In genomic region chr9:470041-470781, GRCh38 we compare ENCODE assay signal across 1 cellular context.
TF ChIP-seq lines count a peak whose summit lies in the region.

No MANE protein-coding gene starts in this region.

TF ChIP-seq in HepG2, 621 proteins besides CTCF, POLR2A, EP300 and RAD21 (continued from another document and continues in another):
- TF ChIP-seq NR2C2 (CRISPR knock-in tag; IDR thresholded peaks at IDR 0.05; ENCODE audit: borderline replicate concordance) = no peak
- peak; percentile 62 for TF ChIP-seq KDM2A (CRISPR knock-in tag; IDR thresholded peaks at IDR 0.05; ENCODE audit: borderline replicate concordance, low read depth)
- no peak for TF ChIP-seq RARA (CRISPR knock-in tag; IDR thresholded peaks at IDR 0.05)
- peak; percentile 70; the same call in 1 of the 2 replicates for TF ChIP-seq TFE3 (CRISPR knock-in tag; IDR thresholded peaks at IDR 0.05)
- TF ChIP-seq DNMT1 (CRISPR knock-in tag; IDR thresholded peaks at IDR 0.05) = no peak
- TF ChIP-seq CHD2 (IDR thresholded peaks at IDR 0.05; ENCODE audit: low read depth, low read length) = no peak
- no peak for TF ChIP-seq RNF219 (CRISPR knock-in tag; IDR thresholded peaks at IDR 0.05)
- TF ChIP-seq ATRX (CRISPR knock-in tag; IDR thresholded peaks at IDR 0.05; ENCODE audit: borderline replicate concordance) = no peak
- TF ChIP-seq MEIS1 (CRISPR knock-in tag; IDR thresholded peaks at IDR 0.05; ENCODE audit: borderline replicate concordance) = no peak
- TF ChIP-seq KDM4B (CRISPR knock-in tag; IDR thresholded peaks at IDR 0.05) = no peak; the same call in 1 of the 2 replicates
- no peak for TF ChIP-seq CENPX (CRISPR knock-in tag; IDR thresholded peaks at IDR 0.05)
- no peak for TF ChIP-seq FOXO1 (CRISPR knock-in tag; IDR thresholded peaks at IDR 0.05)
- 0 out of 2 replicates have a peak, but pooled peaks have one; percentile 51 for TF ChIP-seq ZNF891 (CRISPR knock-in tag; IDR thresholded peaks at IDR 0.05)
- TF ChIP-seq MTA3 (CRISPR knock-in tag; IDR thresholded peaks at IDR 0.05) = no peak
- TF ChIP-seq ATF2 (CRISPR knock-in tag; IDR thresholded peaks at IDR 0.05) = peak; percentile 46; the same call in 1 of the 2 replicates
- TF ChIP-seq TBX2 (CRISPR knock-in tag; IDR thresholded peaks at IDR 0.05; ENCODE audit: borderline replicate concordance) = peak; percentile 35
- no peak for TF ChIP-seq ZNF629 (CRISPR knock-in tag; conservative IDR thresholded peaks at IDR 0.05)
- no peak for TF ChIP-seq SIX1 (CRISPR knock-in tag; IDR thresholded peaks at IDR 0.05; ENCODE audit: borderline replicate concordance)
- TF ChIP-seq TBL1XR1 (IDR thresholded peaks at IDR 0.05; ENCODE audit: borderline replicate concordance, low read length, partially characterized antibody) = no peak
- TF ChIP-seq ZNF18 (CRISPR knock-in tag; IDR thresholded peaks at IDR 0.05; ENCODE audit: insufficient replicate concordance) = peak; percentile 37
- TF ChIP-seq DMAP1 (CRISPR knock-in tag; IDR thresholded peaks at IDR 0.05) = peak; percentile 74
- no peak for TF ChIP-seq SRSF1 (optimal IDR thresholded peaks at IDR 0.05; ENCODE audit: low read depth, low read length)
- no peak; the same call in 1 of the 2 replicates for TF ChIP-seq ZNF142 (CRISPR knock-in tag; IDR thresholded peaks at IDR 0.05)
- TF ChIP-seq ZNF598 (CRISPR knock-in tag; IDR thresholded peaks at IDR 0.05; ENCODE audit: borderline replicate concordance) = no peak
- TF ChIP-seq ZNF530 (CRISPR knock-in tag; IDR thresholded peaks at IDR 0.05; ENCODE audit: low read depth) = no peak
- no peak for TF ChIP-seq ATF6 (CRISPR knock-in tag; conservative IDR thresholded peaks at IDR 0.05)
- 0 out of 2 replicates have a peak, but pooled peaks have one; percentile 23 for TF ChIP-seq MIXL1 (CRISPR knock-in tag; IDR thresholded peaks at IDR 0.05)
- peak; percentile 56; the same call in 1 of the 2 replicates for TF ChIP-seq ARID4A (CRISPR knock-in tag; IDR thresholded peaks at IDR 0.05; ENCODE audit: borderline replicate concordance)
- peak; percentile 69 for TF ChIP-seq MEF2D (CRISPR knock-in tag; IDR thresholded peaks at IDR 0.05)
- TF ChIP-seq ZBTB25 (CRISPR knock-in tag; IDR thresholded peaks at IDR 0.05) = no peak
- peak; percentile 38 for TF ChIP-seq PHF20 (CRISPR knock-in tag; IDR thresholded peaks at IDR 0.05)
- no peak; the same call in 1 of the 2 replicates for TF ChIP-seq ZNF451 (CRISPR knock-in tag; IDR thresholded peaks at IDR 0.05)
- no peak for TF ChIP-seq ARNT (IDR thresholded peaks at IDR 0.05)
- TF ChIP-seq ZNF788 (CRISPR knock-in tag; IDR thresholded peaks at IDR 0.05; ENCODE audit: borderline replicate concordance) = 0 out of 2 replicates have a peak, but pooled peaks have one; percentile 50
- TF ChIP-seq EZH2 (conservative IDR thresholded peaks at IDR 0.05; ENCODE audit: low read depth, low read length) = no peak
- TF ChIP-seq MBNL3 (CRISPR knock-in tag; conservative IDR thresholded peaks at IDR 0.05) = no peak
- TF ChIP-seq ZNF589 (CRISPR knock-in tag; conservative IDR thresholded peaks at IDR 0.05) = no peak
- no peak for TF ChIP-seq NPAS2 (CRISPR knock-in tag; IDR thresholded peaks at IDR 0.05; ENCODE audit: borderline replicate concordance)
- TF ChIP-seq SIN3A (IDR thresholded peaks at IDR 0.05; ENCODE audit: borderline replicate concordance, low read depth, low read length) = no peak
- TF ChIP-seq MXI1 (IDR thresholded peaks at IDR 0.05; ENCODE audit: borderline replicate concordance, low read depth, low read length) = no peak
- no peak for TF ChIP-seq ZNF792 (CRISPR knock-in tag; IDR thresholded peaks at IDR 0.05)
- TF ChIP-seq ARID2 (CRISPR knock-in tag; IDR thresholded peaks at IDR 0.05; ENCODE audit: borderline replicate concordance) = peak; percentile 89
- TF ChIP-seq SNAI1 (CRISPR knock-in tag; IDR thresholded peaks at IDR 0.05; ENCODE audit: borderline replicate concordance) = no peak
- TF ChIP-seq TSC22D2 (CRISPR knock-in tag; IDR thresholded peaks at IDR 0.05; ENCODE audit: borderline replicate concordance) = no peak
- TF ChIP-seq EHMT2 (IDR thresholded peaks at IDR 0.05; ENCODE audit: borderline replicate concordance, low read depth, low read length) = no peak
